19 cellular contexts compared by ENCODE assay signal in genomic region chr18:79897940-79898625, GRCh38.
"Had no signal": no experiment of that assay in that cellular context is flagged by ENCODE, and none has a peak within 500 bp of the region (broad histone marks: within the 10 kb centered on the region; RNA-seq: fewer than 3 reads in every experiment).

No MANE protein-coding gene starts in this region.

- DNase-seq: activated CD4-positive, alpha-beta T cell treated with anti-CD3 and anti-CD28 coated beads, Interleukin-2, amount 50 U/mL, for 4 hours; activated CD4-positive, CD25-positive, alpha-beta regulatory T cell treated with anti-CD3 and anti-CD28 coated beads, Interleukin-2, amount 50 U/mL, for 72 hours; activated T-cell treated with anti-CD3 and anti-CD28 coated beads, Interleukin-2, amount 50 U/mL, for 4 hours; amniotic stem cell; foreskin keratinocyte; hypothalamus; kidney glomerular epithelial cell; left ventricle myocardium superior; nephron progenitor cell; nucleus accumbens; retina; stimulated activated CD4-positive, alpha-beta T cell treated with anti-CD3 and anti-CD28 coated beads, Interleukin-12 subunit alpha, Interleukin-12 subunit beta, amount 100 ng/mL, for 4 hours; stimulated activated CD4-positive, alpha-beta T cell treated with anti-CD3 and anti-CD28 coated beads, Interleukin-1b, Interleukin-23, amount 100 ng/mL, for 48 hours; T1000 had no signal

- H3K4me3 ChIP-seq: dorsolateral prefrontal cortex had no signal

- H3K27ac ChIP-seq: dorsolateral prefrontal cortex, foreskin keratinocyte had no signal

- H3K4me3 Mint-ChIP-seq: activated naive CD4-positive, alpha-beta T cell treated with anti-CD3 and anti-CD28 coated beads, Interleukin-2, amount 50 U/mL, for 24 hours; activated T-cell treated with anti-CD3 and anti-CD28 coated beads, Interleukin-2, amount 50 U/mL, for 4 hours; nephron progenitor cell; stimulated activated naive CD8-positive, alpha-beta T cell treated with anti-CD3 and anti-CD28 coated beads, Interleukin-15, Interleukin-2, amounts not matched to agents 100 ng/mL and 50 ng/mL, for 24 hours; type B pancreatic cell had no signal

- H3K4me1 ChIP-seq: foreskin keratinocyte had no signal

- H3K27me3 ChIP-seq: dorsolateral prefrontal cortex, foreskin keratinocyte had no signal

- H3K27me3 Mint-ChIP-seq: activated naive CD4-positive, alpha-beta T cell treated with anti-CD3 and anti-CD28 coated beads, Interleukin-2, amount 50 U/mL, for 24 hours; stimulated activated naive CD8-positive, alpha-beta T cell treated with anti-CD3 and anti-CD28 coated beads, Interleukin-15, Interleukin-2, amounts not matched to agents 100 ng/mL and 50 ng/mL, for 24 hours; type B pancreatic cell had no signal

- H3K4me1 Mint-ChIP-seq: activated naive CD4-positive, alpha-beta T cell treated with anti-CD3 and anti-CD28 coated beads, Interleukin-2, amount 50 U/mL, for 24 hours; nephron progenitor cell had no signal

- ATAC-seq: activated T-cell treated with anti-CD3 and anti-CD28 coated beads, Interleukin-2, amount 50 U/mL, for 4 hours; foreskin keratinocyte; left ventricle myocardium superior; SK-N-SH treated with all-trans-retinoic acid at 6 μM for 48 hours had no signal

- H3K27ac Mint-ChIP-seq: activated naive CD4-positive, alpha-beta T cell treated with anti-CD3 and anti-CD28 coated beads, Interleukin-2, amount 50 U/mL, for 24 hours; nephron progenitor cell; stimulated activated naive CD8-positive, alpha-beta T cell treated with anti-CD3 and anti-CD28 coated beads, Interleukin-15, Interleukin-2, amounts not matched to agents 100 ng/mL and 50 ng/mL, for 24 hours; type B pancreatic cell had no signal
